In genomic region chr5:32916648-32917047, GRCh38 we compare ENCODE assay signal across 11 cellular contexts.
DNase-seq lines count a peak whose midpoint lies in the region; ATAC-seq and TF ChIP-seq lines count a peak whose summit lies in the region.
"Had no signal": no experiment of that assay in that cellular context is flagged by ENCODE, and none has a peak within 500 bp of the region (broad histone marks: within the 10 kb centered on the region; RNA-seq: fewer than 3 reads in every experiment).

No MANE protein-coding gene starts in this region.

- no peaks in the 10 kb centered on the region for H3K27me3 Mint-ChIP-seq in T-cell

- TF ChIP-seq CTCF in body of pancreas (IDR thresholded peaks at IDR 0.05): peak in 6 of 7 experiments; percentile 7 to 46 (median 38)

- H3K36me3 ChIP-seq in body of pancreas (replicated peaks in 1 of 2; ENCODE audit: insufficient read depth in 1 of 2, low read depth in 2 of 2): no peaks in the 10 kb centered on the region

- H3K9me3 Mint-ChIP-seq in T-cell: peaks cover 2 to 9% (median 6%) of the 10 kb centered on the region in 3 donors

- H3K4me3 ChIP-seq in Jurkat, Clone E6-1 (ENCODE audit: low read length): no peak overlapping the region
- no peak overlapping the region for H3K4me3 ChIP-seq in body of pancreas

- intact Hi-C loops in body of pancreas (cut with DNase I): no loop called here

- H3K36me3 Mint-ChIP-seq in T-cell: no peaks in the 10 kb centered on the region

- peak; percentile 1 for DNase-seq in Daoy (ENCODE audit: low read depth)
- DNase-seq in Jurkat, Clone E6-1 (ENCODE audit: low read depth, low spot score): peak; percentile 5
- peak in 3 of 4 donors; percentile 13 to 17 (median 13) for DNase-seq in body of pancreas
- peak; percentile 5 to 9 for DNase-seq in lung microvascular endothelial cell (ENCODE audit: low read depth in 2 of 2)
- DNase-seq in NCI-H510A (lab: John Stamatoyannopoulos, UW): no peak
- DNase-seq in T-cell: no peak
- DNase-seq: activated naive CD8-positive, alpha-beta T cell treated with anti-CD3 and anti-CD28 coated beads, Interleukin-2, amount 50 U/mL, for 24 hours; NCI-H510A treated with DMSO at 0.1 percent for 48 hours; nucleus accumbens had no signal

- H3K4me1 ChIP-seq in body of pancreas: no peaks in the 10 kb centered on the region

- H3K27me3 ChIP-seq in body of pancreas: no peaks in the 10 kb centered on the region

- WGBS in body of pancreas, 2 donors: 29 to 45% methylated on average over 1 of the region's 1 CpG

- no peak for TF ChIP-seq POLR2A in body of pancreas (IDR thresholded peaks at IDR 0.05)

- no peaks in the 10 kb centered on the region for H3K4me1 Mint-ChIP-seq in T-cell
- H3K4me1 Mint-ChIP-seq: activated naive CD8-positive, alpha-beta T cell treated with anti-CD3 and anti-CD28 coated beads, Interleukin-2, amount 50 U/mL, for 24 hours had no signal

- POLR2A ChIA-PET in T-cell (lab: Charles Lee): no interaction called here

- ATAC-seq in body of pancreas (no peak), HG03342 (IDR thresholded peaks at IDR 0.05; ENCODE audit: unreplicated experiment) (no peak), T-cell (replicated peaks in 1 of 4) (no peak), HG02678 (IDR thresholded peaks at IDR 0.05; ENCODE audit: unreplicated experiment) (no peak)
- ATAC-seq: activated naive CD8-positive, alpha-beta T cell treated with anti-CD3 and anti-CD28 coated beads, Interleukin-2, amount 50 U/mL, for 24 hours had no signal

- no peak overlapping the region for H3K4me3 Mint-ChIP-seq in T-cell
- H3K4me3 Mint-ChIP-seq: activated naive CD8-positive, alpha-beta T cell treated with anti-CD3 and anti-CD28 coated beads, Interleukin-2, amount 50 U/mL, for 24 hours had no signal

- CTCF ChIA-PET in T-cell (lab: Charles Lee): no interaction called here

- no peak overlapping the region for H3K27ac Mint-ChIP-seq in T-cell
- H3K27ac Mint-ChIP-seq: activated naive CD8-positive, alpha-beta T cell treated with anti-CD3 and anti-CD28 coated beads, Interleukin-2, amount 50 U/mL, for 24 hours had no signal

- no peaks in the 10 kb centered on the region for H3K9me3 ChIP-seq in body of pancreas

- H3K27ac ChIP-seq in body of pancreas: no peak overlapping the region

Comparison
In these comparisons a context has a peak if more than half of its experiments do, and no peak if none do; other contexts are left out.
1. DNase-seq: peak in Daoy (single experiment), Jurkat, Clone E6-1 (single experiment), body of pancreas (3 of 4) and lung microvascular endothelial cell (2 of 2); none in NCI-H510A (single experiment) and T-cell (0 of 34).